In the genomic region with DNA sequence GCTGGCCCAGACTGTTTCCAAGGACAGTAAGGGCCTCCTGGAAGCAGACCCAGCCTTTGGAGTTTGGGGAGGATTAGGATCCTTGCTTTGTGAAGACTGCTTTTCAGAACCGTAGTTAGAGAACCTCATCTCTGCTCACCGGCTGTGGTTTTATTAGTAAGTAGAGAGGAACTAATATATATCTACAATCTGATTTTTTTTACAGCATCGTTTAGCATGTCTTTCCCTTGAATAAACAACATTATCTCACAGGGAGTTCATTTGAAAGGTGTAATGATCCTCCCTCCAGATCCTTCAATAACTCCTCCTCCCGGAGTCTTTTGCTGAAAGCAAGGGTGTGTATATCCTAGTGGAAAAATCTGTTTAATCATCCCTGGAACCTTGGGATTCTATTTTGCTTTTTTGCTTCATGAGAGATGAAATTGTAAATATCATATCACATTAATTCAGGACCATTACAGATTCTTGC, we compare ENCODE assay signal across 16 cellular contexts.
DNase-seq lines count a peak whose midpoint lies in the region; ATAC-seq and TF ChIP-seq lines count a peak whose summit lies in the region.
"Had no signal": no experiment of that assay in that cellular context is flagged by ENCODE, and none has a peak within 500 bp of the region (broad histone marks: within the 10 kb centered on the region; RNA-seq: fewer than 3 reads in every experiment).

No MANE protein-coding gene starts in this region.

- CTCF ChIA-PET in Calu3 (lab: Charles Lee) = no interaction called here

- H3K27me3 ChIP-seq in ectodermal cell (ENCODE audit: control insufficient read depth, insufficient read depth, low read length, poor library complexity, severe bottlenecking) = no peaks in the 10 kb centered on the region
- no peaks in the 10 kb centered on the region for H3K27me3 ChIP-seq in right lobe of liver
- H3K27me3 ChIP-seq: gastrocnemius medialis, uterus had no signal

- no peak for TF ChIP-seq CTCF in Calu3 (IDR thresholded peaks at IDR 0.05; ENCODE audit: unreplicated experiment)
- TF ChIP-seq CTCF in right lobe of liver (IDR thresholded peaks at IDR 0.05) = no peak

- peak overlapping the region; percentile 7 for H3K4me3 ChIP-seq in ectodermal cell (ENCODE audit: insufficient read depth, low read depth, low read length)
- no peak overlapping the region for H3K4me3 ChIP-seq in right lobe of liver
- H3K4me3 ChIP-seq: gastrocnemius medialis, uterus had no signal

- H3K9me3 ChIP-seq in ectodermal cell (ENCODE audit: control insufficient read depth, low read length) (no peaks in the 10 kb centered on the region), right lobe of liver (no peaks in the 10 kb centered on the region)
- H3K9me3 ChIP-seq: gastrocnemius medialis, uterus had no signal

- peaks cover 5% of the 10 kb centered on the region for H3K36me3 Mint-ChIP-seq in Calu3 (ENCODE audit: insufficient read depth, unreplicated experiment)
- no peaks in the 10 kb centered on the region for H3K36me3 Mint-ChIP-seq in natural killer cell treated with Interleukin-12 subunit alpha and Interleukin-12 subunit beta and Interleukin-15 and Interleukin-18, amount 100 ng/mL, for 72 hours

- H3K27ac Mint-ChIP-seq in Calu3 (ENCODE audit: unreplicated experiment) = no peak overlapping the region
- H3K27ac Mint-ChIP-seq in natural killer cell treated with Interleukin-12 subunit alpha and Interleukin-12 subunit beta and Interleukin-15 and Interleukin-18, amount 100 ng/mL, for 72 hours = no peak overlapping the region
- H3K27ac Mint-ChIP-seq: activated T-helper 1 cell treated with anti-CD3 and anti-CD28 coated beads, Interleukin-12 subunit alpha, Interleukin-12 subunit beta, Interleukin-2, Interleukin-4 antibody, amounts not matched to agents 30 ng/mL and 10 ng/mL and 1 ng/mL, durations not matched to agents 14 hours and 24 hours and 36 hours; B cell had no signal

- H3K27ac ChIP-seq in ectodermal cell (ENCODE audit: insufficient read depth, low read depth, low read length, poor library complexity, severe bottlenecking) (peak overlapping the region; percentile 55), right lobe of liver (peak overlapping the region in 2 of 3 donors; percentile 5 to 7)
- H3K27ac ChIP-seq: gastrocnemius medialis had no signal

- TF ChIP-seq POLR2A in right lobe of liver (IDR thresholded peaks at IDR 0.05) = no peak

- no TSS peak for BruUV-seq in Calu3 (replicated peaks; lab: Mats Ljungman, UMichigan)

- H3K4me1 Mint-ChIP-seq in Calu3 (ENCODE audit: low read depth, unreplicated experiment) = peaks cover 52% of the 10 kb centered on the region
- H3K4me1 Mint-ChIP-seq in natural killer cell treated with Interleukin-12 subunit alpha and Interleukin-12 subunit beta and Interleukin-15 and Interleukin-18, amount 100 ng/mL, for 72 hours (ENCODE audit: low read depth in 2 of 2) = no peaks in the 10 kb centered on the region
- H3K4me1 Mint-ChIP-seq: B cell had no signal

- ATAC-seq in right lobe of liver (no peak), HG02938 (IDR thresholded peaks at IDR 0.05; ENCODE audit: unreplicated experiment) (no peak), GM18498 (IDR thresholded peaks at IDR 0.05; ENCODE audit: unreplicated experiment) (no peak)
- ATAC-seq in natural killer cell treated with Interleukin-12 subunit alpha and Interleukin-12 subunit beta and Interleukin-15 and Interleukin-18, amount 100 ng/mL, for 72 hours = no peak
- ATAC-seq: gastrocnemius medialis had no signal

- intact Hi-C loops in Calu3 (cut with micrococcal nuclease; ENCODE audit: unreplicated experiment) = no loop called here
- intact Hi-C loops in right lobe of liver (cut with DNase I) = no loop called here

- no peaks in the 10 kb centered on the region for H3K9me3 Mint-ChIP-seq in Calu3 (ENCODE audit: low read depth, unreplicated experiment)
- H3K9me3 Mint-ChIP-seq in natural killer cell treated with Interleukin-12 subunit alpha and Interleukin-12 subunit beta and Interleukin-15 and Interleukin-18, amount 100 ng/mL, for 72 hours = no peaks in the 10 kb centered on the region
- H3K9me3 Mint-ChIP-seq: activated T-helper 1 cell treated with anti-CD3 and anti-CD28 coated beads, Interleukin-12 subunit alpha, Interleukin-12 subunit beta, Interleukin-2, Interleukin-4 antibody, amounts not matched to agents 30 ng/mL and 10 ng/mL and 1 ng/mL, durations not matched to agents 14 hours and 24 hours and 36 hours had no signal

- peaks cover 41% of the 10 kb centered on the region for H3K4me1 ChIP-seq in ectodermal cell (ENCODE audit: control insufficient read depth, insufficient read depth, low read length)
- peaks cover 0 to 21% (median 5%) of the 10 kb centered on the region in 4 donors for H3K4me1 ChIP-seq in right lobe of liver
- H3K4me1 ChIP-seq: uterus had no signal

- 0% methylated on average over 1 of the region's 4 CpGs; no CpG with 5 or more reads in 1 of the 2 experiments for WGBS in ectodermal cell, 2 experiments
- 55% methylated on average over 4 of the region's 4 CpGs for WGBS in right lobe of liver (ENCODE audit: insufficient coverage, low coverage, low lambda C conversion rate, missing lambda C conversion rate)

- H3K36me3 ChIP-seq in ectodermal cell (ENCODE audit: control insufficient read depth, insufficient read depth, low read length) = no peaks in the 10 kb centered on the region
- no peaks in the 10 kb centered on the region for H3K36me3 ChIP-seq in right lobe of liver
- H3K36me3 ChIP-seq: gastrocnemius medialis, uterus had no signal

- no peaks in the 10 kb centered on the region for H3K27me3 Mint-ChIP-seq in Calu3 (ENCODE audit: unreplicated experiment)
- peaks cover 13 to 24% of the 10 kb centered on the region in 2 donors for H3K27me3 Mint-ChIP-seq in natural killer cell treated with Interleukin-12 subunit alpha and Interleukin-12 subunit beta and Interleukin-15 and Interleukin-18, amount 100 ng/mL, for 72 hours

- peak overlapping the region; percentile 44 for H3K4me3 Mint-ChIP-seq in Calu3 (ENCODE audit: low read depth, unreplicated experiment)
- no peak overlapping the region for H3K4me3 Mint-ChIP-seq in natural killer cell treated with Interleukin-12 subunit alpha and Interleukin-12 subunit beta and Interleukin-15 and Interleukin-18, amount 100 ng/mL, for 72 hours
- H3K4me3 Mint-ChIP-seq: activated T-helper 1 cell treated with anti-CD3 and anti-CD28 coated beads, Interleukin-12 subunit alpha, Interleukin-12 subunit beta, Interleukin-2, Interleukin-4 antibody, amounts not matched to agents 30 ng/mL and 10 ng/mL and 1 ng/mL, durations not matched to agents 14 hours and 24 hours and 36 hours; B cell had no signal

- DNase-seq in Calu3 (no peak), NCI-H146 (lab: John Stamatoyannopoulos, UW) (peak; percentile 64), right lobe of liver (no peak), superior temporal gyrus (ENCODE audit: extremely low spot score) (no peak)
- no peak for DNase-seq in natural killer cell treated with Interleukin-12 subunit alpha and Interleukin-12 subunit beta and Interleukin-15 and Interleukin-18, amount 100 ng/mL, for 72 hours (ENCODE audit: low spot score)
- DNase-seq: activated CD4-positive, alpha-beta T cell treated with anti-CD3 and anti-CD28 coated beads, Interleukin-2, amount 50 U/mL, for 48 hours; anterior cingulate cortex; effector CD4-positive, alpha-beta T cell; gastrocnemius medialis; stimulated activated CD4-positive, alpha-beta T cell treated with anti-CD3 and anti-CD28 coated beads, Interleukin-4, amount 100 ng/mL, for 24 hours had no signal
